ENCODE assay signal across 11 cellular contexts in the genomic region with DNA sequence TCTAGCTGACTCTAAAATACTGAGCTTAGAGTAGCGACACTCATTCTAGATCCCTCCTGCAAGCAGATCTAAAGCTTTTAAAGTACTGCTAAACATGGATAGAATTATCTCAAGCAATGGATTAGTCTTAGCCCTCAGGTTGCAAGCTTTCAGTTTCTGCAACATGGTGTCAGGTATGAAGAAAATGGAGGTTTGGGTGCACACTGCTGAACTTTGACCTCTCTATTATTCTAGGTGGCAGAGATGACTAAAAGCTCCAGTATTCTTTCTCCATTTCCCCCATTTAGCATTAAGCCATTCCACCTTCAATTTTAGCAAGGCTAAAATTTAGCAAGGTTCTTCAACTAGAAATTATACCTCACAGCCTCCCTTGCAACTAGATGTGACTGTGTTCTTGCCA.
"Had no signal": no experiment of that assay in that cellular context is flagged by ENCODE, and none has a peak within 500 bp of the region (broad histone marks: within the 10 kb centered on the region; RNA-seq: fewer than 3 reads in every experiment).

No MANE protein-coding gene starts in this region.

- DNase-seq: GM23248, GOT3, H7, H9, HCEC 1CT, HFFc6 had no signal

- FAIRE-seq: H1, H54 had no signal

- H3K4me1 ChIP-seq: HAP-1 had no signal

- H2AFZ ChIP-seq: GM23248, GM23338 had no signal

- ATAC-seq: GM23338, HCT116 had no signal

- H3K36me3 ChIP-seq: HAP-1 had no signal

- H3K9ac ChIP-seq: GM23248 had no signal

- H3K27ac ChIP-seq: GM23248 had no signal

- H3K4me2 ChIP-seq: GM23338 had no signal

- H3K4me3 ChIP-seq: GM23248, GM23338, HAP-1 had no signal

- H3K9me3 ChIP-seq: HAP-1 had no signal
